Comparison of ENCODE assay signal across 8 cellular contexts in genomic region chr4:48483777-48484493, GRCh38. TPM values are rescaled to one million over a fixed set of nuclear protein-coding genes. Genes with fewer than 3 reads are reported as not detected.
DNase-seq lines count a peak whose midpoint lies in the region; ATAC-seq and TF ChIP-seq lines count a peak whose summit lies in the region.

No MANE protein-coding gene starts in this region.

- no peak overlapping the region for H3K27ac Mint-ChIP-seq in activated B cell treated with CpG ODN at 0.5 μM for 24 hours

- peaks cover 60% of the 10 kb centered on the region for H3K27me3 Mint-ChIP-seq in activated B cell treated with CpG ODN at 0.5 μM for 24 hours

- peaks cover 19% of the 10 kb centered on the region for H3K4me1 Mint-ChIP-seq in activated B cell treated with CpG ODN at 0.5 μM for 24 hours

- TF ChIP-seq POLR2A in uterus (IDR thresholded peaks at IDR 0.05): no peak

- H3K27me3 ChIP-seq in hepatocyte: peaks cover 78% of the 10 kb centered on the region
- peaks cover 0 to 47% of the 10 kb centered on the region in 2 donors for H3K27me3 ChIP-seq in uterus

- intact Hi-C loops in activated B cell treated with CpG ODN at 0.5 μM for 24 hours (cut with micrococcal nuclease): no loop called here
- intact Hi-C loops in uterus (cut with DNase I; ENCODE audit: low total_unique reads): no loop called here

- peak overlapping the region; percentile 66 for H2AFZ ChIP-seq in hepatocyte

- no peak overlapping the region for H3K27ac ChIP-seq in hepatocyte
- no peak overlapping the region for H3K27ac ChIP-seq in skin epidermis
- no peak overlapping the region for H3K27ac ChIP-seq in uterus

- CTCF ChIA-PET in activated B cell treated with CpG ODN at 0.5 μM for 24 hours (lab: Charles Lee): interaction anchor here (0.6 kb wide), 1 partner anchor 16 kb away, joined by 3 read pairs; no protein-coding TSS in a partner anchor

- no peak for ATAC-seq in activated B cell treated with CpG ODN at 0.5 μM for 24 hours (ENCODE audit: low read depth)

- H3K9me3 ChIP-seq in hepatocyte (ENCODE audit: low read depth) (no peaks in the 10 kb centered on the region), uterus (no peaks in the 10 kb centered on the region)

- H3K9me2 ChIP-seq in hepatocyte (replicated peaks; ENCODE audit: insufficient read depth): no peaks in the 10 kb centered on the region

- 31% methylated on average over 43 of the region's 66 CpGs for WGBS in hepatocyte (ENCODE audit: low lambda C conversion rate, missing lambda C conversion rate)

- DNase-seq in NCI-H1092 treated with DMSO at 0.1 percent for 48 hours (lab: John Stamatoyannopoulos, UW) (peak; percentile 25), NCI-H1092 (lab: John Stamatoyannopoulos, UW) (no peak), activated B cell treated with CpG ODN at 0.5 μM for 24 hours (peak; percentile 19), hepatocyte (ENCODE audit: low spot score) (peak; percentile 11), uterus (no peak), SHP77 treated with DMSO at 0.1 percent for 48 hours (lab: John Stamatoyannopoulos, UW) (no peak)
- DNase-seq in stimulated activated CD4-positive, alpha-beta T cell treated with anti-CD3 and anti-CD28 coated beads, Interleukin-2, amount 100 ng/mL, for 48 hours: no peak

- no peaks in the 10 kb centered on the region for H4K20me1 ChIP-seq in hepatocyte (ENCODE audit: insufficient read depth, poor library complexity, severe bottlenecking)

- H3K4me1 ChIP-seq in hepatocyte (ENCODE audit: insufficient read depth) (no peaks in the 10 kb centered on the region), uterus (peaks cover 0 to 12% of the 10 kb centered on the region in 2 donors)

- peak overlapping the region; percentile 81 for H3K4me2 ChIP-seq in hepatocyte

- no peaks in the 10 kb centered on the region for H3K79me2 ChIP-seq in hepatocyte

- peak overlapping the region; percentile 77 for H3K4me3 Mint-ChIP-seq in activated B cell treated with CpG ODN at 0.5 μM for 24 hours

- TF ChIP-seq CTCF in activated B cell treated with CpG ODN at 0.5 μM for 24 hours (IDR thresholded peaks at IDR 0.05): no peak
- no peak for TF ChIP-seq CTCF in hepatocyte (IDR thresholded peaks at IDR 0.05; ENCODE audit: poor library complexity)
- no peak for TF ChIP-seq CTCF in uterus (IDR thresholded peaks at IDR 0.05)

- H3K4me3 ChIP-seq in hepatocyte (no peak overlapping the region), skin epidermis (peak overlapping the region in 5 of 7 experiments; percentile 14 to 31 (median 25)), uterus (no peak overlapping the region)

- no peaks in the 10 kb centered on the region for H3K36me3 ChIP-seq in hepatocyte (replicated peaks; ENCODE audit: insufficient read depth, low read depth)
- no peaks in the 10 kb centered on the region for H3K36me3 ChIP-seq in uterus

- no peaks in the 10 kb centered on the region for H3K36me3 Mint-ChIP-seq in activated B cell treated with CpG ODN at 0.5 μM for 24 hours (ENCODE audit: low read depth)

- POLR2A ChIA-PET in activated B cell treated with CpG ODN at 0.5 μM for 24 hours (lab: Charles Lee): interaction anchor here (0.6 kb wide), 1 partner anchor 8 kb away, joined by 3 read pairs; no protein-coding TSS in a partner anchor

- H3K9me3 Mint-ChIP-seq in activated B cell treated with CpG ODN at 0.5 μM for 24 hours: no peaks in the 10 kb centered on the region

RNA-seq across cellular contexts. Expression of gene SLC10A4, which starts 0.8 kb away (rescaled TPM):
- total RNA-seq in activated B cell treated with CpG ODN at 0.5 μM for 24 hours (not detected in 2 replicates), hepatocyte (0.23 and 0.36 TPM in 2 replicates), uterus (1 to 10 TPM in 1 of 4 donors, under 1 TPM in 1, not detected in 2; 0.24 to 1.2 TPM)
- 0.36 and 0.39 TPM in 2 replicates for polyA plus RNA-seq in hepatocyte

RNA-seq across cellular contexts. Expression of gene ZAR1, which starts 6.1 kb away (rescaled TPM):
- total RNA-seq in activated B cell treated with CpG ODN at 0.5 μM for 24 hours (not detected in 2 replicates), hepatocyte (not detected in 2 replicates), uterus (under 1 TPM in 1 of 4 donors, not detected in 3; 0.41 TPM)
- 0.49 TPM in 1 of 2 replicates, not detected in the other for polyA plus RNA-seq in hepatocyte

Comparison
In these comparisons a context has a peak if more than half of its experiments do, and no peak if none do; other contexts are left out.
1. DNase-seq: peak in NCI-H1092 treated with DMSO at 0.1 percent for 48 hours (single experiment), activated B cell treated with CpG ODN at 0.5 μM for 24 hours (single experiment) and hepatocyte (single experiment); none in NCI-H1092 (single experiment), uterus (0 of 2), stimulated activated CD4-positive, alpha-beta T cell treated with anti-CD3 and anti-CD28 coated beads, Interleukin-2, amount 100 ng/mL, for 48 hours (0 of 2) and SHP77 treated with DMSO at 0.1 percent for 48 hours (single experiment).
2. H3K4me3 ChIP-seq: peak in skin epidermis (5 of 7); none in hepatocyte (single experiment) and uterus (0 of 2).